Comparison of ENCODE assay signal across 8 cellular contexts in the genomic region with DNA sequence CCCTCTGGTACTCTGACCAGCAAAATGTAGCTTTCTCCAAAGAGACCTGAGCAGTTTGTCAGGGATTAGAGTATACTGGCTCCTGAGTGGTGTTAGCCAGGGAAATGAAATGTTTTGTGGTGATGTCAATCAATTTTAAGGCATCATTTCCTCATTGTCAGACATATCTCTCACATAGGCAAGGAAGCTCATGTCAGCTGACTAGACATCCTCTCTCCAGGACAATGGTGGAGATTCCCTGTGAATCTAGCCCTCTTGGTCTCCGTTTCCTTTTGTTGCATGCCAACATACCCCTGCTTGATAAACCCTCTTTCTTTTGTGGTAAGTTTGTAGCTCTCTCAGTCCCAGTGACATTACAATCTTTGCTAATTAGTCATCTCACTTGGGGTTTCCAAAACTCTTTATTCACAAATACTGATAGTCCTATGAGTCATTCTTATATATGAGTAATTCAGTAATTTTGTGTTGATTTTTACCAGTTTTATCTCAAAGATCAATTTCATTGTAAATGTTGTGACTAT.
DNase-seq lines count a peak whose midpoint lies in the region; ATAC-seq and TF ChIP-seq lines count a peak whose summit lies in the region.

No MANE protein-coding gene starts in this region.

- H3K27me3 ChIP-seq in endodermal cell (ENCODE audit: control insufficient read depth, insufficient read depth, low read length, poor library complexity, severe bottlenecking) = no peaks in the 10 kb centered on the region

- no peaks in the 10 kb centered on the region for H3K36me3 ChIP-seq in endodermal cell (ENCODE audit: control insufficient read depth, insufficient read depth, low read length)

- TF ChIP-seq CTCF in GM10266 (IDR thresholded peaks at IDR 0.05; ENCODE audit: control insufficient read depth, insufficient read depth, low read depth, missing control alignments) = no peak
- TF ChIP-seq CTCF in chondrocyte (IDR thresholded peaks at IDR 0.05) = no peak
- no peak for TF ChIP-seq CTCF in endodermal cell (conservative IDR thresholded peaks at IDR 0.05)

- H3K9ac ChIP-seq in endodermal cell (ENCODE audit: extremely low read depth, low read length, poor library complexity, severe bottlenecking) = no peak overlapping the region

- no peak overlapping the region for H3K27ac ChIP-seq in endodermal cell (ENCODE audit: low read depth, low read length)

- WGBS in endodermal cell (ENCODE audit: insufficient coverage in 1 of 2, insufficient read length in 1 of 2), 2 experiments = 56 to 78% methylated on average over 1 of the region's 1 CpG

- no peak overlapping the region for H3K4me3 Mint-ChIP-seq in chondrocyte (ENCODE audit: unreplicated experiment)
- H3K4me3 Mint-ChIP-seq in stimulated activated naive CD8-positive, alpha-beta T cell treated with anti-CD3 and anti-CD28 coated beads, Interleukin-15, Interleukin-2, amounts not matched to agents 100 ng/mL and 50 ng/mL, for 24 hours = peak overlapping the region; percentile 40
- H3K4me3 Mint-ChIP-seq in endodermal cell = no peak overlapping the region

- no peaks in the 10 kb centered on the region for H3K9me3 ChIP-seq in endodermal cell (ENCODE audit: control insufficient read depth, low read length)

- H3K4me1 ChIP-seq in endodermal cell (ENCODE audit: control insufficient read depth, insufficient read depth, low read length) = peaks cover 15% of the 10 kb centered on the region

- peak; percentile 83 for ATAC-seq in GM21529 (IDR thresholded peaks at IDR 0.05; ENCODE audit: unreplicated experiment)

- DNase-seq in GM10266 (ENCODE audit: extremely low spot score) (peak; percentile 21), HS-27A (ENCODE audit: low read depth) (peak; percentile 92), chondrocyte (ENCODE audit: low spot score) (no peak), NCI-H1694 (lab: John Stamatoyannopoulos, UW) (no peak), retina (no peak), endodermal cell (no peak)

- H3K9me3 Mint-ChIP-seq in chondrocyte (ENCODE audit: low read depth) = no peaks in the 10 kb centered on the region
- peaks cover 7% of the 10 kb centered on the region for H3K9me3 Mint-ChIP-seq in stimulated activated naive CD8-positive, alpha-beta T cell treated with anti-CD3 and anti-CD28 coated beads, Interleukin-15, Interleukin-2, amounts not matched to agents 100 ng/mL and 50 ng/mL, for 24 hours
- no peaks in the 10 kb centered on the region for H3K9me3 Mint-ChIP-seq in endodermal cell

- H3K36me3 Mint-ChIP-seq in chondrocyte (ENCODE audit: low read depth) = no peaks in the 10 kb centered on the region
- H3K36me3 Mint-ChIP-seq in stimulated activated naive CD8-positive, alpha-beta T cell treated with anti-CD3 and anti-CD28 coated beads, Interleukin-15, Interleukin-2, amounts not matched to agents 100 ng/mL and 50 ng/mL, for 24 hours (ENCODE audit: low read depth) = no peaks in the 10 kb centered on the region
- H3K36me3 Mint-ChIP-seq in endodermal cell (ENCODE audit: low read depth) = no peaks in the 10 kb centered on the region

- H3K27ac Mint-ChIP-seq in chondrocyte (ENCODE audit: unreplicated experiment) = peak overlapping the region; percentile 24
- H3K27ac Mint-ChIP-seq in stimulated activated naive CD8-positive, alpha-beta T cell treated with anti-CD3 and anti-CD28 coated beads, Interleukin-15, Interleukin-2, amounts not matched to agents 100 ng/mL and 50 ng/mL, for 24 hours = peak overlapping the region; percentile 93
- no peak overlapping the region for H3K27ac Mint-ChIP-seq in endodermal cell

- H3K27me3 Mint-ChIP-seq in chondrocyte (ENCODE audit: low read depth) (no peaks in the 10 kb centered on the region), endodermal cell (ENCODE audit: insufficient read depth) (no peaks in the 10 kb centered on the region)
- H3K27me3 Mint-ChIP-seq in stimulated activated naive CD8-positive, alpha-beta T cell treated with anti-CD3 and anti-CD28 coated beads, Interleukin-15, Interleukin-2, amounts not matched to agents 100 ng/mL and 50 ng/mL, for 24 hours = no peaks in the 10 kb centered on the region

- H3K4me1 Mint-ChIP-seq in chondrocyte (ENCODE audit: low read depth) (peaks cover 17% of the 10 kb centered on the region), endodermal cell (peaks cover 34% of the 10 kb centered on the region)
- H3K4me1 Mint-ChIP-seq in stimulated activated naive CD8-positive, alpha-beta T cell treated with anti-CD3 and anti-CD28 coated beads, Interleukin-15, Interleukin-2, amounts not matched to agents 100 ng/mL and 50 ng/mL, for 24 hours (ENCODE audit: low read depth) = peaks cover 60% of the 10 kb centered on the region

- no peak overlapping the region for H3K4me3 ChIP-seq in endodermal cell (ENCODE audit: low read length)

Comparison
In these comparisons a context has a peak if more than half of its experiments do, and no peak if none do; other contexts are left out.
1. DNase-seq: peak in GM10266 (single experiment) and HS-27A (single experiment); none in chondrocyte (single experiment), NCI-H1694 (single experiment), retina (single experiment) and endodermal cell (single experiment).